18 cellular contexts compared by ENCODE assay signal in genomic region chr3:42515976-42516375, GRCh38. TPM values are rescaled to one million over a fixed set of nuclear protein-coding genes. Genes with fewer than 3 reads are reported as not detected.
DNase-seq lines count a peak whose midpoint lies in the region; ATAC-seq, FAIRE-seq and TF ChIP-seq lines count a peak whose summit lies in the region.
"Had no signal": no experiment of that assay in that cellular context is flagged by ENCODE, and none has a peak within 500 bp of the region (broad histone marks: within the 10 kb centered on the region; RNA-seq: fewer than 3 reads in every experiment).

No MANE protein-coding gene starts in this region.

- no peak for DNase-seq in Peyer's patch
- no peak for DNase-seq in bronchial epithelial cell (ENCODE audit: low read depth)
- peak; percentile 16 for DNase-seq in kidney
- DNase-seq in AG08395 (ENCODE audit: low spot score) = no peak
- no peak for DNase-seq in cerebellar cortex (ENCODE audit: low spot score)
- DNase-seq: activated CD4-positive, alpha-beta T cell treated with anti-CD3 and anti-CD28 coated beads, Interleukin-2, amount 50 U/mL, for 1 hour; BE2C; DMS79; foreskin melanocyte; mesenchymal stem cell; NCI-H2081; NCI-H510A treated with DMSO at 0.1 percent for 48 hours; retina had no signal

- TF ChIP-seq POLR2A in Peyer's patch (IDR thresholded peaks at IDR 0.05) = no peak

- intact Hi-C loops in kidney (cut with DNase I) = no loop called here

- FAIRE-seq in bronchial epithelial cell (lab: Jason Lieb, UNC) (no peak), kidney (lab: Jason Lieb, UNC) (no peak)
- FAIRE-seq: TTC549 had no signal

- H3K27me3 ChIP-seq in Peyer's patch (no peaks in the 10 kb centered on the region), bronchial epithelial cell (ENCODE audit: control insufficient read depth, insufficient read depth, low read length) (no peaks in the 10 kb centered on the region)
- H3K27me3 ChIP-seq: BE2C, cardiac muscle cell had no signal

- H3K36me3 ChIP-seq in Peyer's patch (peaks cover 0 to 10% (median 0%) of the 10 kb centered on the region in 3 donors), bronchial epithelial cell (ENCODE audit: control insufficient read depth, insufficient read depth, low read length) (no peaks in the 10 kb centered on the region), kidney (ENCODE audit: control insufficient read depth in 1 of 2, insufficient read depth in 2 of 2, low read length in 2 of 2) (no peaks in the 10 kb centered on the region)
- H3K36me3 ChIP-seq: BE2C, cardiac muscle cell had no signal

- peaks cover 0 to 54% (median 8%) of the 10 kb centered on the region in 4 donors for H3K4me1 ChIP-seq in Peyer's patch
- H3K4me1 ChIP-seq in kidney (ENCODE audit: control insufficient read depth in 1 of 2, insufficient read depth in 1 of 2, low read depth in 1 of 2, low read length in 2 of 2) = no peaks in the 10 kb centered on the region
- H3K4me1 ChIP-seq: BE2C had no signal

- ATAC-seq in GM19467 (IDR thresholded peaks at IDR 0.05; ENCODE audit: unreplicated experiment) = no peak

- peak overlapping the region in 3 of 4 donors; percentile 70 to 91 (median 81) for H3K27ac ChIP-seq in Peyer's patch
- H3K27ac ChIP-seq in kidney (ENCODE audit: low read depth in 2 of 2, low read length in 2 of 2) = no peak overlapping the region
- peak overlapping the region; percentile 92 for H3K27ac ChIP-seq in temporal lobe (ENCODE audit: low read depth, low read length)
- H3K27ac ChIP-seq: cardiac muscle cell had no signal

- H3K9ac ChIP-seq in kidney (ENCODE audit: low read length in 2 of 2) = no peak overlapping the region

- H3K9me3 ChIP-seq in Peyer's patch (no peaks in the 10 kb centered on the region), kidney (ENCODE audit: control insufficient read depth in 1 of 2, low read length in 2 of 2) (no peaks in the 10 kb centered on the region)
- H3K9me3 ChIP-seq: BE2C had no signal

- no peak overlapping the region for H3K4me3 ChIP-seq in Peyer's patch
- no peak overlapping the region for H3K4me3 ChIP-seq in bronchial epithelial cell (ENCODE audit: low read depth, low read length)
- no peak overlapping the region for H3K4me3 ChIP-seq in kidney (ENCODE audit: low read length in 2 of 2)
- H3K4me3 ChIP-seq: cardiac muscle cell had no signal

- TF ChIP-seq CTCF in Peyer's patch (IDR thresholded peaks at IDR 0.05) (no peak), bronchial epithelial cell (IDR thresholded peaks at IDR 0.05; ENCODE audit: insufficient read depth, low read length, severe bottlenecking) (peak; percentile 15), kidney (IDR thresholded peaks at IDR 0.05; ENCODE audit: borderline replicate concordance, extremely low read depth, insufficient read depth) (no peak)

RNA-seq across cellular contexts. Expression of gene VIPR1, which starts 13.5 kb away (rescaled TPM):
- total RNA-seq in Peyer's patch (100 to 1,000 TPM in 3 of 4 donors, 10 to 100 TPM in 1; 52.8 to 320 (median 270) TPM), bronchial epithelial cell (4.2 and 5.8 TPM in 2 replicates), kidney (4.9 TPM), temporal lobe (under 0.01 TPM)
- polyA plus RNA-seq in kidney (ENCODE audit: insufficient read depth, low read depth, low replicate concordance) = 5.3 TPM
- total RNA-seq: OCI-LY7 had no signal

Comparison
In these comparisons a context has a peak if more than half of its experiments do, and no peak if none do; other contexts are left out.
1. H3K27ac ChIP-seq: peak in Peyer's patch (3 of 4) and temporal lobe (single experiment); none in kidney (0 of 2).